In genomic region chr10:11615396-11615795, GRCh38 we compare ENCODE assay signal across 30 cellular contexts.
"Had no signal": no experiment of that assay in that cellular context is flagged by ENCODE, and none has a peak within 500 bp of the region (broad histone marks: within the 10 kb centered on the region; RNA-seq: fewer than 3 reads in every experiment).

No MANE protein-coding gene starts in this region.

- H3K9me3 Mint-ChIP-seq: activated naive CD4-positive, alpha-beta T cell treated with anti-CD3 and anti-CD28 coated beads, Interleukin-2, amount 50 U/mL, for 24 hours; effector memory CD8-positive, alpha-beta T cell; type B pancreatic cell had no signal

- H3K4me3 ChIP-seq: colonic mucosa, dorsolateral prefrontal cortex, left lung, lower lobe of right lung, mucosa of descending colon, ovary, skin epidermis, uterus had no signal

- DNase-seq: activated CD4-positive, alpha-beta T cell treated with anti-CD3 and anti-CD28 coated beads, Interleukin-2, amount 50 U/mL, for 1 hour; activated CD8-positive, alpha-beta T cell treated with anti-CD3 and anti-CD28 coated beads for 36 hours; activated T-cell treated with anti-CD3 and anti-CD28 coated beads, Interleukin-2, amount 50 U/mL, for 4 hours; anterior cingulate cortex; cerebellar nuclear complex; colonic mucosa; dorsolateral prefrontal cortex; effector memory CD8-positive, alpha-beta T cell; foreskin keratinocyte; left lung; lower lobe of right lung; mesendoderm; mucosa of descending colon; ovary; stimulated activated CD4-positive, alpha-beta T cell treated with anti-CD3 and anti-CD28 coated beads, Interleukin-12 subunit alpha, Interleukin-12 subunit beta, amount 100 ng/mL, for 4 hours; stimulated activated CD4-positive, alpha-beta T cell treated with anti-CD3 and anti-CD28 coated beads, Interleukin-4, amount 100 ng/mL, for 24 hours; stimulated activated naive CD8-positive, alpha-beta T cell treated with anti-CD3 and anti-CD28 coated beads, Interleukin-15, amount 100 ng/mL, for 72 hours; substantia nigra; T-helper 2 cell; uterus had no signal

- H3K9me3 ChIP-seq: colonic mucosa, mucosa of descending colon, ovary, uterus had no signal

- H3K27me3 ChIP-seq: colonic mucosa, dorsolateral prefrontal cortex, foreskin keratinocyte, left lung, ovary, uterus had no signal

- H3K27me3 Mint-ChIP-seq: activated naive CD4-positive, alpha-beta T cell treated with anti-CD3 and anti-CD28 coated beads, Interleukin-2, amount 50 U/mL, for 24 hours; progenitor cell of endocrine pancreas; stimulated activated naive CD8-positive, alpha-beta T cell treated with anti-CD3 and anti-CD28 coated beads, Interleukin-15, amount 100 ng/mL, for 72 hours; type B pancreatic cell had no signal

- H3K27ac Mint-ChIP-seq: activated CD8-positive, alpha-beta T cell treated with anti-CD3 and anti-CD28 coated beads for 36 hours; activated naive CD4-positive, alpha-beta T cell treated with anti-CD3 and anti-CD28 coated beads, Interleukin-2, amount 50 U/mL, for 24 hours; activated T-helper 2 cell treated with anti-CD3 and anti-CD28 coated beads, Interferon-gamma antibody, Interleukin-2, Interleukin-4, amounts not matched to agents 10 μg/mL and 5 μg/mL and 100 μg/mL, durations not matched to agents 14 hours and 24 hours and 36 hours; effector memory CD8-positive, alpha-beta T cell; progenitor cell of endocrine pancreas; stimulated activated effector memory CD8-positive, alpha-beta T cell treated with anti-CD3 and anti-CD28 coated beads, Interleukin-12 subunit alpha, Interleukin-12 subunit beta, amount 100 ng/mL, for 72 hours; stimulated activated naive CD8-positive, alpha-beta T cell treated with anti-CD3 and anti-CD28 coated beads, Interleukin-15, amount 100 ng/mL, for 72 hours; type B pancreatic cell; WTC11 had no signal

- FAIRE-seq: islet of Langerhans had no signal

- H3K36me3 Mint-ChIP-seq: stimulated activated effector memory CD8-positive, alpha-beta T cell treated with anti-CD3 and anti-CD28 coated beads, Interleukin-12 subunit alpha, Interleukin-12 subunit beta, amount 100 ng/mL, for 72 hours; type B pancreatic cell; WTC11 had no signal

- ATAC-seq: activated CD8-positive, alpha-beta T cell treated with anti-CD3 and anti-CD28 coated beads for 36 hours; activated T-cell treated with anti-CD3 and anti-CD28 coated beads, Interleukin-2, amount 50 U/mL, for 4 hours; effector memory CD8-positive, alpha-beta T cell; esophagus mucosa; foreskin keratinocyte; left lung; lower lobe of right lung; mucosa of descending colon; sciatic nerve; WTC11 had no signal

- H3K4me3 Mint-ChIP-seq: activated CD8-positive, alpha-beta T cell treated with anti-CD3 and anti-CD28 coated beads for 36 hours; activated naive CD4-positive, alpha-beta T cell treated with anti-CD3 and anti-CD28 coated beads, Interleukin-2, amount 50 U/mL, for 24 hours; activated T-cell treated with anti-CD3 and anti-CD28 coated beads, Interleukin-2, amount 50 U/mL, for 4 hours; effector memory CD8-positive, alpha-beta T cell; stimulated activated effector memory CD8-positive, alpha-beta T cell treated with anti-CD3 and anti-CD28 coated beads, Interleukin-12 subunit alpha, Interleukin-12 subunit beta, amount 100 ng/mL, for 72 hours; stimulated activated naive CD8-positive, alpha-beta T cell treated with anti-CD3 and anti-CD28 coated beads, Interleukin-15, amount 100 ng/mL, for 72 hours; type B pancreatic cell; WTC11 had no signal

- H3K27ac ChIP-seq: colonic mucosa, dorsolateral prefrontal cortex, foreskin keratinocyte, left lung, lower lobe of right lung, ovary, skin epidermis, uterus had no signal

- H3K36me3 ChIP-seq: colonic mucosa, left lung, lower lobe of right lung, ovary, uterus had no signal

- H3K4me1 ChIP-seq: colonic mucosa, foreskin keratinocyte, lower lobe of right lung, uterus had no signal
